ENCODE assay signal across 23 cellular contexts in the genomic region with DNA sequence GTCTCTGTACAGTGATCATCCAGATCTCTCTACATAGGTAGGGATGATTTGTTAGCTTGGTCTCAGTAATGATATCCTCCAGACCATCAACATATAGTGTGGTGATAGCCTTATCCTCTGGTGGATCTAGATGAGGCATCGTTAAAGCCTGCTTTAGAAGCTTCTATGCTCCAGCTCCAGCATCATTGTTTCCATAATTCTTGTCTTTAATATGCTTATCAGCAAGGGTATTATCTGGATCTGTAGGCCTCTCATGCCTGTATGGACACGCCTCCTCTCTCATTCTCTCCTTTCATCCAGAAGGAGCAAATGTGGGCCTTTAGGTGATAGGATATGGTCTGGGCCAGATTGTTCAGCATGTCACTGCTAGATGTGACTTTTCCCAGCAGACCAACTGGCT.
"Had no signal": no experiment of that assay in that cellular context is flagged by ENCODE, and none has a peak within 500 bp of the region (broad histone marks: within the 10 kb centered on the region; RNA-seq: fewer than 3 reads in every experiment).

No MANE protein-coding gene starts in this region.

- H2AFZ ChIP-seq: parathyroid adenoma had no signal

- H3K27me3 ChIP-seq: ovary, right lobe of liver, sigmoid colon, stomach, thyroid gland, tibial nerve, upper lobe of right lung, uterus had no signal

- H3K27ac ChIP-seq: ovary, parathyroid adenoma, psoas muscle, right lobe of liver, sigmoid colon, stomach, thoracic aorta, thyroid gland, tibial nerve, upper lobe of right lung, uterus had no signal

- H3K9ac ChIP-seq: parathyroid adenoma had no signal

- FAIRE-seq: small intestine had no signal

- H3K4me3 ChIP-seq: ovary, psoas muscle, right lobe of liver, sigmoid colon, stomach, thoracic aorta, thyroid gland, tibial nerve, upper lobe of right lung, uterus had no signal

- H3K79me2 ChIP-seq: parathyroid adenoma had no signal

- H3K36me3 ChIP-seq: ovary, right lobe of liver, sigmoid colon, stomach, thoracic aorta, thyroid gland, tibial nerve, upper lobe of right lung, uterus had no signal

- DNase-seq: naive thymus-derived CD8-positive, alpha-beta T cell; nephron progenitor cell; occipital lobe; ovary; posterior cingulate gyrus; psoas muscle; right cardiac atrium; right lobe of liver; sigmoid colon; small intestine; stimulated activated CD4-positive, alpha-beta T cell treated with anti-CD3 and anti-CD28 coated beads, Interleukin-15, amount 100 ng/mL, for 24 hours; stimulated activated CD4-positive, alpha-beta T cell treated with anti-CD3 and anti-CD28 coated beads, Interleukin-2, amount 100 ng/mL, for 24 hours; stimulated activated CD4-positive, alpha-beta T cell treated with anti-CD3 and anti-CD28 coated beads, Interleukin-2, amount 100 ng/mL, for 48 hours; stimulated activated CD4-positive, alpha-beta T cell treated with anti-CD3 and anti-CD28 coated beads, Interleukin-4, amount 100 ng/mL, for 24 hours; stimulated activated naive B cell treated with anti-CD40 and anti-IgM and Interleukin-4, amounts not matched to agents 10 μg/mL and 1 μg/mL and 100 μg/mL, for 72 hours; stimulated activated naive CD4-positive, alpha-beta T cell treated with Interleukin-2 at 50 U/mL for 16 hours; stomach; thyroid gland; upper lobe of right lung; uterus had no signal

- H3K9me3 ChIP-seq: ovary, psoas muscle, right lobe of liver, sigmoid colon, stomach, thoracic aorta, thyroid gland, tibial nerve, upper lobe of right lung, uterus had no signal

- H3K4me1 ChIP-seq: parathyroid adenoma, right lobe of liver, thyroid gland, tibial nerve, upper lobe of right lung, uterus had no signal
